ENCODE assay signal across 19 cellular contexts in the genomic region with DNA sequence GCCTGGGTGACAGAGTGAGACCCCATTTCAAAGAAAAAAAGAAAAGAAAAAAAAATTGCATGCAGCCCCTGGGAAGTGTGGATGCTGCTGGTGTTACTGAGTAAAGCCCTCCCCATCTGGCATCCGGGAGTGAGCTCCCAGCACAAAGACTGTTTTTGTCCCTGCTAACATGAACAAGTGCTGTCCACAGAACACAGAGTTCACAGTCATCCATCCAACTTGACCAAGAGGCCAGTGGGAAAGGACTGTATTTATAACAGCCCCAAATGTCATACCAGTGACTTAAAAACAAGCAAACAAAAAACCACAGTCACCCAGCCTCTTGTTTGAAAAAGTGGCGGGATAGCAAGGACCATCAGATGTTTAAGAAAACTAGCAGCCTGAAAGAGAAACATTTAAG. TPM values are rescaled to one million over a fixed set of nuclear protein-coding genes. Genes with fewer than 3 reads are reported as not detected.
A peak's percentile ranks its signal among the peaks of the same experiment; 100 is the strongest.
DNase-seq lines count a peak whose midpoint lies in the region; ATAC-seq and TF ChIP-seq lines count a peak whose summit lies in the region.
"Had no signal": no experiment of that assay in that cellular context is flagged by ENCODE, and none has a peak within 500 bp of the region (broad histone marks: within the 10 kb centered on the region; RNA-seq: fewer than 3 reads in every experiment).

No MANE protein-coding gene starts in this region.

- H3K36me3 ChIP-seq in Loucy (ENCODE audit: insufficient read depth, low read length): no peaks in the 10 kb centered on the region
- H3K36me3 ChIP-seq: BLaER1 had no signal

- H2AFZ ChIP-seq in Loucy (ENCODE audit: low read length): peak overlapping the region; percentile 32; the same call in 1 of the 2 replicates
- H2AFZ ChIP-seq: GM23248 had no signal

- H3K27me3 ChIP-seq in Loucy (ENCODE audit: insufficient read depth, low read length, poor library complexity, severe bottlenecking): no peaks in the 10 kb centered on the region
- H3K27me3 ChIP-seq: BLaER1 had no signal

- H3K9ac ChIP-seq in Loucy (ENCODE audit: low read depth, low read length, poor library complexity, severe bottlenecking): no peak overlapping the region
- H3K9ac ChIP-seq: BLaER1, GM23248 had no signal

- no peaks in the 10 kb centered on the region for H3K79me2 ChIP-seq in Loucy (ENCODE audit: insufficient read depth, low read length)

- TF ChIP-seq CTCF in Loucy (conservative IDR thresholded peaks at IDR 0.05; ENCODE audit: low read length): no peak
- TF ChIP-seq CTCF in fibroblast of villous mesenchyme (IDR thresholded peaks at IDR 0.05; ENCODE audit: insufficient read depth, low read depth, low read length): no peak

- H3K9me2 ChIP-seq in Loucy (replicated peaks; ENCODE audit: low read depth, low read length): no peaks in the 10 kb centered on the region

- ATAC-seq in GM18873 (IDR thresholded peaks at IDR 0.05; ENCODE audit: low FRiP score, unreplicated experiment) (no peak), GM18867 (IDR thresholded peaks at IDR 0.05; ENCODE audit: unreplicated experiment) (no peak)
- ATAC-seq: CD8-positive, alpha-beta T cell; GM12878 had no signal

- no peak overlapping the region for H3K4me2 ChIP-seq in Loucy (ENCODE audit: low read depth, low read length, poor library complexity, severe bottlenecking)
- H3K4me2 ChIP-seq: BLaER1 had no signal

- H3F3A ChIP-seq in Loucy (ENCODE audit: low read depth): no peaks in the 10 kb centered on the region

- no peaks in the 10 kb centered on the region for H3K4me1 ChIP-seq in Loucy (ENCODE audit: insufficient read depth, low read length, poor library complexity, severe bottlenecking)
- H3K4me1 ChIP-seq: BLaER1 had no signal

- peak; percentile 69 for DNase-seq in COLO829 (ENCODE audit: low spot score)
- peak; percentile 11 for DNase-seq in fibroblast of villous mesenchyme (ENCODE audit: low read depth)
- no peak for DNase-seq in NCI-H1105 (lab: John Stamatoyannopoulos, UW)
- DNase-seq: CD4-positive, CD25-positive, alpha-beta regulatory T cell; CD8-positive, alpha-beta T cell; DMS 273 treated with DMSO at 0.1 percent for 48 hours; DMS79; EL; GDM1; GM23248; H7; HCEC 1CT had no signal

- H4K20me1 ChIP-seq in Loucy (ENCODE audit: insufficient read depth, low read length, poor library complexity, severe bottlenecking): no peaks in the 10 kb centered on the region
- H4K20me1 ChIP-seq: BLaER1 had no signal

- H3K4me3 ChIP-seq in Loucy (ENCODE audit: low read length, poor library complexity, severe bottlenecking): no peak overlapping the region
- H3K4me3 ChIP-seq in fibroblast of villous mesenchyme (ENCODE audit: low read depth, low read length): no peak overlapping the region
- H3K4me3 ChIP-seq: BLaER1, GM12878, GM23248 had no signal

- H3K9me3 ChIP-seq in Loucy (ENCODE audit: insufficient read depth, low read depth, low read length): no peaks in the 10 kb centered on the region
- H3K9me3 ChIP-seq: BLaER1 had no signal

RNA-seq across cellular contexts. Expression of a gene that starts 10.8 kb away (rescaled TPM):
- 19.9 and 29.0 TPM in 2 replicates for total RNA-seq in fibroblast of villous mesenchyme
- total RNA-seq: B cell; CD4-positive, CD25-positive, alpha-beta regulatory T cell; CD8-positive, alpha-beta T cell had no signal

RNA-seq across cellular contexts. Expression of a gene that starts 34.0 kb away (rescaled TPM):
- total RNA-seq in fibroblast of villous mesenchyme: 24.6 and 38.7 TPM in 2 replicates

RNA-seq across cellular contexts. Expression of a gene that starts 34.2 kb away (rescaled TPM):
- total RNA-seq in fibroblast of villous mesenchyme: 19.0 and 23.8 TPM in 2 replicates

RNA-seq across cellular contexts. Expression of a gene that starts 52.8 kb away (rescaled TPM):
- total RNA-seq in fibroblast of villous mesenchyme: not detected in 2 replicates
- total RNA-seq: A172, GM23248 had no signal
